2 cellular contexts compared by ENCODE assay signal in the genomic region with DNA sequence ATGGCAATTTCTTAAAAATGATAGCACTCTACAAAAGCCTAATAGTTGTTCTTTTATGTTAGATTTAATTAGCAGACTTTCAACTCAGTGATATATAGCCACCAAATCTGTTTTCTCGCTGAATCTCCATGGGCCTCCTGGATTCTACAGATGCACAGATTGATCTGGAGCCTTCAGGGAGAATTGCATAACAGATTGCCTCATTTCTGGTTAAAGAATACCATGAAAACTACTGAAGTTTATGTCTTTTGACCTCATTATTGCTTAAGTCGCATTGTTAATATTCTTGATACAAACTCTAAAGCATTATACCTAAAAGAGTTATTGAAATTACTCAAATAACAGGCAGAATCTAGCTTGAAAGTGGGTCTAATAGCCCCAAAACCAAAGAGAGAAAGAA.
A peak's percentile ranks its signal among the peaks of the same experiment; 100 is the strongest.
TF ChIP-seq lines count a peak whose summit lies in the region.

No MANE protein-coding gene starts in this region.

TF ChIP-seq in liver, 16 proteins besides CTCF, POLR2A, EP300 and RAD21:
- TF ChIP-seq HNF4A (conservative IDR thresholded peaks at IDR 0.05): peak; percentile 59 to 64
- TF ChIP-seq FOXA1 (IDR thresholded peaks at IDR 0.05): no peak
- TF ChIP-seq SP1 (IDR thresholded peaks at IDR 0.05): peak; percentile 15
- TF ChIP-seq, protein P1, sequence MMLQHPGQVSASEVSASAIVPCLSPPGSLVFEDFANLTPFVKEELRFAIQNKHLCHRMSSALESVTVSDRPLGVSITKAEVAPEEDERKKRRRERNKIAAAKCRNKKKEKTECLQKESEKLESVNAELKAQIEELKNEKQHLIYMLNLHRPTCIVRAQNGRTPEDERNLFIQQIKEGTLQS (IDR thresholded peaks at IDR 0.05): peak; percentile 64
- peak; percentile 35 to 58 for TF ChIP-seq RXRA (IDR thresholded peaks at IDR 0.05)
- TF ChIP-seq FOXA2 (IDR thresholded peaks at IDR 0.05): no peak
- peak; percentile 75 for TF ChIP-seq YY1 (IDR thresholded peaks at IDR 0.05)
- peak; percentile 18 to 63 for TF ChIP-seq JUND (IDR thresholded peaks at IDR 0.05)

TF ChIP-seq in HepG2, 621 proteins besides CTCF, POLR2A, EP300 and RAD21:
- no peak for TF ChIP-seq NR1H2 (CRISPR knock-in tag; IDR thresholded peaks at IDR 0.05; ENCODE audit: borderline replicate concordance, low read depth)
- no peak for TF ChIP-seq HMG20B (CRISPR knock-in tag; conservative IDR thresholded peaks at IDR 0.05)
- TF ChIP-seq IKZF5 (CRISPR knock-in tag; IDR thresholded peaks at IDR 0.05): no peak
- no peak for TF ChIP-seq ZMAT5 (CRISPR knock-in tag; IDR thresholded peaks at IDR 0.05; ENCODE audit: borderline replicate concordance, low read depth)
- TF ChIP-seq ZNF563 (CRISPR knock-in tag; IDR thresholded peaks at IDR 0.05): no peak
- TF ChIP-seq, protein P2, sequence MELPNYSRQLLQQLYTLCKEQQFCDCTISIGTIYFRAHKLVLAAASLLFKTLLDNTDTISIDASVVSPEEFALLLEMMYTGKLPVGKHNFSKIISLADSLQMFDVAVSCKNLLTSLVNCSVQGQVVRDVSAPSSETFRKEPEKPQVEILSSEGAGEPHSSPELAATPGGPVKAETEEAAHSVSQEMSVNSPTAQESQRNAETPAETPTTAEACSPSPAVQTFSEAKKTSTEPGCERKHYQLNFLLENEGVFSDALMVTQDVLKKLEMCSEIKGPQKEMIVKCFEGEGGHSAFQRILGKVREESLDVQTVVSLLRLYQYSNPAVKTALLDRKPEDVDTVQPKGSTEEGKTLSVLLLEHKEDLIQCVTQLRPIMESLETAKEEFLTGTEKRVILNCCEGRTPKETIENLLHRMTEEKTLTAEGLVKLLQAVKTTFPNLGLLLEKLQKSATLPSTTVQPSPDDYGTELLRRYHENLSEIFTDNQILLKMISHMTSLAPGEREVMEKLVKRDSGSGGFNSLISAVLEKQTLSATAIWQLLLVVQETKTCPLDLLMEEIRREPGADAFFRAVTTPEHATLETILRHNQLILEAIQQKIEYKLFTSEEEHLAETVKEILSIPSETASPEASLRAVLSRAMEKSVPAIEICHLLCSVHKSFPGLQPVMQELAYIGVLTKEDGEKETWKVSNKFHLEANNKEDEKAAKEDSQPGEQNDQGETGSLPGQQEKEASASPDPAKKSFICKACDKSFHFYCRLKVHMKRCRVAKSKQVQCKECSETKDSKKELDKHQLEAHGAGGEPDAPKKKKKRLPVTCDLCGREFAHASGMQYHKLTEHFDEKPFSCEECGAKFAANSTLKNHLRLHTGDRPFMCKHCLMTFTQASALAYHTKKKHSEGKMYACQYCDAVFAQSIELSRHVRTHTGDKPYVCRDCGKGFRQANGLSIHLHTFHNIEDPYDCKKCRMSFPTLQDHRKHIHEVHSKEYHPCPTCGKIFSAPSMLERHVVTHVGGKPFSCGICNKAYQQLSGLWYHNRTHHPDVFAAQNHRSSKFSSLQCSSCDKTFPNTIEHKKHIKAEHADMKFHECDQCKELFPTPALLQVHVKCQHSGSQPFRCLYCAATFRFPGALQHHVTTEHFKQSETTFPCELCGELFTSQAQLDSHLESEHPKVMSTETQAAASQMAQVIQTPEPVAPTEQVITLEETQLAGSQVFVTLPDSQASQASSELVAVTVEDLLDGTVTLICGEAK (IDR thresholded peaks at IDR 0.05): no peak
- TF ChIP-seq, protein P2 (CRISPR knock-in tag; IDR thresholded peaks at IDR 0.05): no peak
- TF ChIP-seq ZNF274 (CRISPR knock-in tag; IDR thresholded peaks at IDR 0.05): no peak
